19 cellular contexts compared by ENCODE assay signal in genomic region chr6:157632821-157633220, GRCh38.
A peak's percentile ranks its signal among the peaks of the same experiment; 100 is the strongest.
DNase-seq lines count a peak whose midpoint lies in the region; ATAC-seq and TF ChIP-seq lines count a peak whose summit lies in the region.
"Had no signal": no experiment of that assay in that cellular context is flagged by ENCODE, and none has a peak within 500 bp of the region (broad histone marks: within the 10 kb centered on the region; RNA-seq: fewer than 3 reads in every experiment).

No MANE protein-coding gene starts in this region.

- ATAC-seq in GM18867 (IDR thresholded peaks at IDR 0.05; ENCODE audit: unreplicated experiment): no peak
- ATAC-seq: naive thymus-derived CD8-positive, alpha-beta T cell had no signal

- TF ChIP-seq CTCF in BJ (IDR thresholded peaks at IDR 0.05; ENCODE audit: insufficient read depth, low read depth, low read length): no peak
- TF ChIP-seq CTCF in fibroblast of the aortic adventitia (IDR thresholded peaks at IDR 0.05; ENCODE audit: insufficient read depth, low read length): no peak

- H3K4me3 ChIP-seq in BJ (ENCODE audit: low read depth, low read length): no peak overlapping the region
- H3K4me3 ChIP-seq in fibroblast of the aortic adventitia (ENCODE audit: low read depth, low read length): no peak overlapping the region
- H3K4me3 ChIP-seq: right atrium auricular region, thyroid gland had no signal

- H3K27me3 ChIP-seq in BJ (ENCODE audit: control insufficient read depth, insufficient read depth, low read length): no peaks in the 10 kb centered on the region
- H3K27me3 ChIP-seq: BE2C, right atrium auricular region, thyroid gland had no signal

- DNase-seq in BJ (ENCODE audit: low read depth) (peak; percentile 46), amniotic epithelial cell (ENCODE audit: low read depth) (peak; percentile 63), fibroblast of the aortic adventitia (ENCODE audit: low read depth) (peak; percentile 75), renal cortical epithelial cell (ENCODE audit: low read depth) (peak; percentile 16), NCI-H524 (lab: John Stamatoyannopoulos, UW) (no peak), NCI-H2081 (lab: John Stamatoyannopoulos, UW) (no peak), NCI-H146 treated with DMSO at 0.1 percent for 48 hours (lab: John Stamatoyannopoulos, UW; ENCODE audit: unreplicated experiment) (no peak)
- DNase-seq: activated CD4-positive, alpha-beta T cell treated with anti-CD3 and anti-CD28 coated beads, Interleukin-2, amount 10 ng/mL, durations not matched to agents 24 days and 14 days; activated naive CD8-positive, alpha-beta T cell treated with anti-CD3 and anti-CD28 coated beads for 36 hours; activated T-cell treated with anti-CD3 and anti-CD28 coated beads for 4 hours; BE2C; DMS153; H9; SIG-M5; T1000; thyroid gland had no signal

- POLR2A ChIA-PET in BJ (lab: Charles Lee): interaction anchor here (0.6 kb wide), 1 partner anchor 220 kb away, joined by 3 read pairs; no protein-coding TSS in a partner anchor

- CTCF ChIA-PET in BJ (lab: Yijun Ruan, JAX): interaction anchor here (1.0 kb wide), 1 partner anchor 35 kb away, joined by 3 read pairs; no protein-coding TSS in a partner anchor

- H3K36me3 ChIP-seq in BJ (ENCODE audit: control insufficient read depth, insufficient read depth, low read length): no peaks in the 10 kb centered on the region
- H3K36me3 ChIP-seq: BE2C, right atrium auricular region, thyroid gland had no signal

Comparison
In these comparisons a context has a peak if more than half of its experiments do, and no peak if none do; other contexts are left out.
1. DNase-seq: peak in BJ (single experiment), amniotic epithelial cell (single experiment), fibroblast of the aortic adventitia (single experiment) and renal cortical epithelial cell (single experiment); none in NCI-H524 (0 of 2), NCI-H2081 (0 of 2) and NCI-H146 treated with DMSO at 0.1 percent for 48 hours (single experiment).